ENCODE assay signal across 8 cellular contexts in genomic region chr4:70994069-70994366, GRCh38. TPM values are rescaled to one million over a fixed set of nuclear protein-coding genes. Genes with fewer than 3 reads are reported as not detected.
DNase-seq lines count a peak whose midpoint lies in the region; ATAC-seq and TF ChIP-seq lines count a peak whose summit lies in the region.

No MANE protein-coding gene starts in this region.

- peak overlapping the region; percentile 84 for H3K27ac Mint-ChIP-seq in stimulated activated effector memory CD8-positive, alpha-beta T cell treated with anti-CD3 and anti-CD28 coated beads, Interleukin-12 subunit alpha, Interleukin-12 subunit beta, amount 100 ng/mL, for 72 hours

- WGBS in right cardiac atrium, result 2% methylated on average over 11 of the region's 11 CpGs

- TF ChIP-seq CTCF in WI38 (IDR thresholded peaks at IDR 0.05; ENCODE audit: low read depth, low read length), result no peak

- no peaks in the 10 kb centered on the region for H3K9me3 ChIP-seq in right cardiac atrium (ENCODE audit: control insufficient read depth, low read length)

- peak overlapping the region; percentile 49 for H3K27ac ChIP-seq in right cardiac atrium (ENCODE audit: low read length)

- peak; percentile 29 for DNase-seq in DMS79 treated with DMSO at 0.1 percent for 48 hours (lab: John Stamatoyannopoulos, UW)
- no peak for DNase-seq in DMS79 (lab: John Stamatoyannopoulos, UW)
- DNase-seq in right cardiac atrium, result no peak
- DNase-seq in stimulated activated effector memory CD8-positive, alpha-beta T cell treated with anti-CD3 and anti-CD28 coated beads, Interleukin-12 subunit alpha, Interleukin-12 subunit beta, amount 100 ng/mL, for 72 hours (ENCODE audit: low spot score in 2 of 2), result no peak
- no peak for DNase-seq in NCI-H2107 (lab: John Stamatoyannopoulos, UW)
- DNase-seq in GOT3 (lab: John Stamatoyannopoulos, UW), result no peak

- ATAC-seq in right cardiac atrium (no peak), GM21825 (IDR thresholded peaks at IDR 0.05; ENCODE audit: unreplicated experiment) (no peak)
- no peak for ATAC-seq in stimulated activated effector memory CD8-positive, alpha-beta T cell treated with anti-CD3 and anti-CD28 coated beads, Interleukin-12 subunit alpha, Interleukin-12 subunit beta, amount 100 ng/mL, for 72 hours

- H3K4me3 ChIP-seq in WI38 (ENCODE audit: low read depth, low read length) (peak overlapping the region; percentile 85), right cardiac atrium (ENCODE audit: low read length) (peak overlapping the region; percentile 80)

- no peaks in the 10 kb centered on the region for H3K9me3 Mint-ChIP-seq in stimulated activated effector memory CD8-positive, alpha-beta T cell treated with anti-CD3 and anti-CD28 coated beads, Interleukin-12 subunit alpha, Interleukin-12 subunit beta, amount 100 ng/mL, for 72 hours

- intact Hi-C loops in right cardiac atrium (cut with DNase I), result loop anchor here in 3 of 4 donors (10.0 kb wide), 2 partner anchors 149 to 159 kb away; partner anchors contain the start of gene GRSF1 (in 2 of the 3)

- H3K4me1 Mint-ChIP-seq in stimulated activated effector memory CD8-positive, alpha-beta T cell treated with anti-CD3 and anti-CD28 coated beads, Interleukin-12 subunit alpha, Interleukin-12 subunit beta, amount 100 ng/mL, for 72 hours, result peaks cover 32% of the 10 kb centered on the region

- peak overlapping the region; percentile 87 for H3K4me3 Mint-ChIP-seq in stimulated activated effector memory CD8-positive, alpha-beta T cell treated with anti-CD3 and anti-CD28 coated beads, Interleukin-12 subunit alpha, Interleukin-12 subunit beta, amount 100 ng/mL, for 72 hours

- H3K36me3 Mint-ChIP-seq in stimulated activated effector memory CD8-positive, alpha-beta T cell treated with anti-CD3 and anti-CD28 coated beads, Interleukin-12 subunit alpha, Interleukin-12 subunit beta, amount 100 ng/mL, for 72 hours, result peaks cover 24% of the 10 kb centered on the region

- peaks cover 3% of the 10 kb centered on the region for H3K4me1 ChIP-seq in right cardiac atrium (ENCODE audit: control insufficient read depth, insufficient read depth, low read length)

- no peaks in the 10 kb centered on the region for H3K27me3 ChIP-seq in right cardiac atrium (ENCODE audit: control insufficient read depth, insufficient read depth)

RNA-seq across cellular contexts. Expression of gene DCK, which starts 0.6 kb away (rescaled TPM):
- total RNA-seq in right cardiac atrium, result 1 to 10 TPM; 6.3 to 8.6 (median 7.2) TPM
- polyA plus RNA-seq in right cardiac atrium, result 4.7 TPM
